In genomic region chr2:61536723-61537581, GRCh38 we compare ENCODE assay signal across 1 cellular context.
A peak's percentile ranks its signal among the peaks of the same experiment; 100 is the strongest.
TF ChIP-seq lines count a peak whose summit lies in the region.

No MANE protein-coding gene starts in this region.

TF ChIP-seq in HepG2, 621 proteins besides CTCF, POLR2A, EP300 and RAD21 (continued from another document and continues in another):
- TF ChIP-seq ZNF800 (CRISPR knock-in tag; IDR thresholded peaks at IDR 0.05), result no peak
- TF ChIP-seq NR3C1 (CRISPR knock-in tag; IDR thresholded peaks at IDR 0.05), result no peak
- TF ChIP-seq ZNF451 (CRISPR knock-in tag; IDR thresholded peaks at IDR 0.05), result no peak
- TF ChIP-seq RXRB (CRISPR knock-in tag; IDR thresholded peaks at IDR 0.05; ENCODE audit: borderline replicate concordance), result peak; percentile 61; the same call in 1 of the 2 replicates
- TF ChIP-seq MIER3 (CRISPR knock-in tag; IDR thresholded peaks at IDR 0.05; ENCODE audit: borderline replicate concordance), result no peak; the same call in 1 of the 2 replicates
- no peak for TF ChIP-seq ZNF260 (CRISPR knock-in tag; IDR thresholded peaks at IDR 0.05; ENCODE audit: borderline replicate concordance, low read depth)
- no peak for TF ChIP-seq ZNF703 (CRISPR knock-in tag; IDR thresholded peaks at IDR 0.05; ENCODE audit: borderline replicate concordance)
- 0 out of 2 replicates have a peak, but pooled peaks have one; percentile 28 for TF ChIP-seq ZNF773 (CRISPR knock-in tag; IDR thresholded peaks at IDR 0.05; ENCODE audit: borderline replicate concordance)
- TF ChIP-seq ZNF530 (CRISPR knock-in tag; IDR thresholded peaks at IDR 0.05; ENCODE audit: low read depth), result no peak
- TF ChIP-seq HOXA9 (CRISPR knock-in tag; IDR thresholded peaks at IDR 0.05; ENCODE audit: borderline replicate concordance), result no peak
- TF ChIP-seq ZBTB10 (CRISPR knock-in tag; IDR thresholded peaks at IDR 0.05; ENCODE audit: borderline replicate concordance), result no peak
- no peak for TF ChIP-seq PHB2 (IDR thresholded peaks at IDR 0.05; ENCODE audit: partially characterized antibody)
- peak; percentile 5; the same call in 1 of the 2 replicates for TF ChIP-seq KAT8 (CRISPR knock-in tag; IDR thresholded peaks at IDR 0.05)
- TF ChIP-seq CEBPB (IDR thresholded peaks at IDR 0.05; ENCODE audit: borderline replicate concordance, low read depth, low read length), result no peak
- no peak for TF ChIP-seq ZNF740 (CRISPR knock-in tag; IDR thresholded peaks at IDR 0.05)
- TF ChIP-seq MED1 (CRISPR knock-in tag; IDR thresholded peaks at IDR 0.05), result peak; percentile 72
- no peak for TF ChIP-seq BHLHE40 (IDR thresholded peaks at IDR 0.05; ENCODE audit: low read length)
- peak; percentile 41; the same call in 1 of the 2 replicates for TF ChIP-seq ZNF280B (CRISPR knock-in tag; IDR thresholded peaks at IDR 0.05; ENCODE audit: borderline replicate concordance)
- TF ChIP-seq MYPOP (CRISPR knock-in tag; IDR thresholded peaks at IDR 0.05), result peak; percentile 84; the same call in 1 of the 2 replicates
- TF ChIP-seq NFYB (CRISPR knock-in tag; IDR thresholded peaks at IDR 0.05), result no peak
- TF ChIP-seq ZNF713 (CRISPR knock-in tag; IDR thresholded peaks at IDR 0.05), result no peak
- TF ChIP-seq NONO (IDR thresholded peaks at IDR 0.05), result no peak
- TF ChIP-seq NONO (CRISPR knock-in tag; conservative IDR thresholded peaks at IDR 0.05), result no peak; the same call in 1 of the 2 replicates
- TF ChIP-seq THRA (CRISPR knock-in tag; IDR thresholded peaks at IDR 0.05; ENCODE audit: borderline replicate concordance), result no peak
- no peak; the same call in 1 of the 2 replicates for TF ChIP-seq CHD4 (IDR thresholded peaks at IDR 0.05; ENCODE audit: borderline replicate concordance, low read length)
- TF ChIP-seq ZSCAN9 (CRISPR knock-in tag; IDR thresholded peaks at IDR 0.05; ENCODE audit: borderline replicate concordance), result peak; percentile 12; the same call in 1 of the 2 replicates
- TF ChIP-seq ZNF841 (CRISPR knock-in tag; IDR thresholded peaks at IDR 0.05; ENCODE audit: borderline replicate concordance), result no peak
- TF ChIP-seq ZNF564 (CRISPR knock-in tag; IDR thresholded peaks at IDR 0.05), result no peak; the same call in 1 of the 2 replicates
- TF ChIP-seq IRF2 (CRISPR knock-in tag; IDR thresholded peaks at IDR 0.05), result peak; percentile 41; the same call in 1 of the 2 replicates
- no peak for TF ChIP-seq XBP1 (CRISPR knock-in tag; IDR thresholded peaks at IDR 0.05)
- peak; percentile 77 for TF ChIP-seq USF2 (IDR thresholded peaks at IDR 0.05; ENCODE audit: low read depth, low read length)
- peak; percentile 87; the same call in 1 of the 2 replicates for TF ChIP-seq USF2 (CRISPR knock-in tag; IDR thresholded peaks at IDR 0.05; ENCODE audit: borderline replicate concordance)
- peak; percentile 55; the same call in 1 of the 2 replicates for TF ChIP-seq ZFX (CRISPR knock-in tag; IDR thresholded peaks at IDR 0.05; ENCODE audit: low read depth)
- TF ChIP-seq AKAP8 (CRISPR knock-in tag; IDR thresholded peaks at IDR 0.05), result peak; percentile 9; the same call in 1 of the 2 replicates
- TF ChIP-seq ZNF512B (CRISPR knock-in tag; IDR thresholded peaks at IDR 0.05; ENCODE audit: borderline replicate concordance), result no peak
- TF ChIP-seq JUN (CRISPR knock-in tag; IDR thresholded peaks at IDR 0.05), result no peak
- no peak for TF ChIP-seq ZNF597 (CRISPR knock-in tag; IDR thresholded peaks at IDR 0.05)
- TF ChIP-seq SRSF9 (IDR thresholded peaks at IDR 0.05; ENCODE audit: borderline replicate concordance, insufficient read depth, low read depth, low read length, poor library complexity, severe bottlenecking), result no peak
- no peak for TF ChIP-seq ZNF337 (CRISPR knock-in tag; IDR thresholded peaks at IDR 0.05; ENCODE audit: borderline replicate concordance, low read depth)
- TF ChIP-seq PRDM15 (CRISPR knock-in tag; IDR thresholded peaks at IDR 0.05), result no peak
- TF ChIP-seq ZNF775 (CRISPR knock-in tag; IDR thresholded peaks at IDR 0.05; ENCODE audit: borderline replicate concordance), result no peak; the same call in 1 of the 2 replicates
